ENCODE assay signal across 8 cellular contexts in genomic region chr3:117059054-117059989, GRCh38.
DNase-seq lines count a peak whose midpoint lies in the region; ATAC-seq lines count a peak whose summit lies in the region.

No MANE protein-coding gene starts in this region.

- DNase-seq in NCI-H1417 (lab: John Stamatoyannopoulos, UW), result peak; percentile 31 to 74 (median 66)
- no peak for DNase-seq in NCI-H1417 treated with DMSO at 0.1 percent for 48 hours (lab: John Stamatoyannopoulos, UW)
- peak; percentile 15 for DNase-seq in NCI-H460 (ENCODE audit: extremely low read depth, low read depth)
- DNase-seq in dermis blood vessel endothelial cell, result peak; percentile 19
- DNase-seq in pons (ENCODE audit: low spot score), result peak; percentile 80
- no peak for DNase-seq in T-helper 9 cell

- ATAC-seq in esophagus mucosa, result no peak
- ATAC-seq in GM21619 (IDR thresholded peaks at IDR 0.05; ENCODE audit: unreplicated experiment), result no peak

Comparison
In these comparisons a context has a peak if more than half of its experiments do, and no peak if none do; other contexts are left out.
1. DNase-seq: peak in NCI-H1417 (3 of 3), NCI-H460 (single experiment), dermis blood vessel endothelial cell (single experiment) and pons (single experiment); none in NCI-H1417 treated with DMSO at 0.1 percent for 48 hours (single experiment) and T-helper 9 cell (single experiment).